Comparison of ENCODE assay signal across 11 cellular contexts in the genomic region with DNA sequence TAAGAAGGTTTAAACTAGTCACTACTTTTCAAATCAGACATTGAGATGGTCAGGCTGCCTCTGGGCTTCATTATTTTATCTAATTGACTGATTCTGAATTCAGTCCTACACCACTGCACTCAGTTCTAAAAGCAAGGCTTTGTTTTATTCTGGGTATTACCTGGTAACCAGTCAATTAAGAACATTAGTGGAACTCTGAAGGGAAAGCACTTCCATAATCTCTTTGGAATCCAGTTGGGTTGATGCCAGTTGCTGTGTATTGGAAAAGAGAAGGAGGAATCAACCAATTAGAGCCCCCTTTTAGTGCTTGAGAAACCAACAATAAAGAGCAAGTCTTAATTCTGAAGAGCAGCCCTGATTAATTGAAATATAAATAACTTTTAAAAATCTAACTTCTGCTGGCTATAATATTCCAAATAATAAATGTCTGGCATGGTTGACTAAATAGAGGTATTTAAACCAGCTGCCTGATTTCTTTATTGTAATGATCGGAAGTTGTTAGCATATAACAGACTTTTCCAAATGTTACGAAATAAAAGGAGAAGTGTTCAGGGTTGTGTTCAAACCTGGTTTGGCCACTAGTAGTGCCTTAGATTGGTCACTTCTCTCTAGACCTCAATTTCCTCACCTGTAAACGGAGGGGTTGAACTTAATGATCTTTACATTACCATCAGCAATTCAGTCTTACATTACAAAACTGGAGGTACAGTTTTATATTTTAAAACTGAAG. TPM values are rescaled to one million over a fixed set of nuclear protein-coding genes. Genes with fewer than 3 reads are reported as not detected.
DNase-seq lines count a peak whose midpoint lies in the region; ATAC-seq, FAIRE-seq and TF ChIP-seq lines count a peak whose summit lies in the region.
"Had no signal": no experiment of that assay in that cellular context is flagged by ENCODE, and none has a peak within 500 bp of the region (broad histone marks: within the 10 kb centered on the region; RNA-seq: fewer than 3 reads in every experiment).

No MANE protein-coding gene starts in this region.

- H3K36me3 ChIP-seq in WERI-Rb-1, result no peaks in the 10 kb centered on the region
- H3K36me3 ChIP-seq in keratinocyte (ENCODE audit: control insufficient read depth in 2 of 2, extremely low read depth in 1 of 2, insufficient read depth in 2 of 2, low read length in 2 of 2), result peaks cover 1 to 3% of the 10 kb centered on the region in 2 experiments
- H3K36me3 ChIP-seq in testis (ENCODE audit: low read depth, missing control alignments), result no peaks in the 10 kb centered on the region

- peak; percentile 47 for DNase-seq in NCI-H748 (lab: John Stamatoyannopoulos, UW; ENCODE audit: unreplicated experiment)
- DNase-seq in NCI-H748 treated with DMSO at 0.1 percent for 48 hours (lab: John Stamatoyannopoulos, UW), result no peak
- DNase-seq in WERI-Rb-1, result no peak
- DNase-seq in keratinocyte (ENCODE audit: low read depth, low spot score), result no peak
- DNase-seq in testis, result no peak
- DNase-seq in activated CD8-positive, alpha-beta T cell treated with anti-CD3 and anti-CD28 coated beads, Interleukin-2, amount 10 ng/mL, durations not matched to agents 7 days and 5 days, result no peak
- DNase-seq: ACHN; activated CD8-positive, alpha-beta T cell treated with anti-CD3 and anti-CD28 coated beads for 36 hours had no signal

- dilution Hi-C loops in keratinocyte (cut with MboI; ENCODE audit: extremely low pct_ligation_motif_present, low sequenced_read_pairs), result no loop called here

- no peaks in the 10 kb centered on the region for H3K27me3 Mint-ChIP-seq in activated CD8-positive, alpha-beta T cell treated with anti-CD3 and anti-CD28 coated beads, Interleukin-2, amount 10 ng/mL, durations not matched to agents 7 days and 5 days (ENCODE audit: low read depth)
- H3K27me3 Mint-ChIP-seq: activated CD8-positive, alpha-beta T cell treated with anti-CD3 and anti-CD28 coated beads for 36 hours had no signal

- POLR2A ChIA-PET in activated CD8-positive, alpha-beta T cell treated with anti-CD3 and anti-CD28 coated beads, Interleukin-2, amount 10 ng/mL, durations not matched to agents 7 days and 5 days (lab: Charles Lee), result no interaction called here

- TF ChIP-seq CTCF in WERI-Rb-1 (IDR thresholded peaks at IDR 0.05; ENCODE audit: low read depth, low read length) (no peak), keratinocyte (optimal IDR thresholded peaks at IDR 0.05 in 1 of 3, IDR thresholded peaks at IDR 0.05 in 1 of 3, conservative IDR thresholded peaks at IDR 0.05 in 1 of 3; ENCODE audit: extremely low read depth in 1 of 3, insufficient read depth in 2 of 3, low read length in 3 of 3) (no peak), testis (IDR thresholded peaks at IDR 0.05) (no peak)

- H3K27ac ChIP-seq in WERI-Rb-1, result peak overlapping the region; percentile 97
- peak overlapping the region; percentile 48 for H3K27ac ChIP-seq in keratinocyte (ENCODE audit: control insufficient read depth, insufficient read depth, low read length)
- H3K27ac ChIP-seq in testis, result peak overlapping the region; percentile 77 to 89

- no peak for TF ChIP-seq POLR2A in testis (IDR thresholded peaks at IDR 0.05)

- H3K9me3 ChIP-seq in WERI-Rb-1 (ENCODE audit: severe bottlenecking) (no peaks in the 10 kb centered on the region), keratinocyte (ENCODE audit: control insufficient read depth, low read depth, low read length) (no peaks in the 10 kb centered on the region), testis (no peaks in the 10 kb centered on the region)

- H4K20me1 ChIP-seq in keratinocyte (ENCODE audit: control insufficient read depth, extremely low read depth, insufficient read depth, low read length), result no peaks in the 10 kb centered on the region

- H3K4me1 Mint-ChIP-seq in activated CD8-positive, alpha-beta T cell treated with anti-CD3 and anti-CD28 coated beads, Interleukin-2, amount 10 ng/mL, durations not matched to agents 7 days and 5 days (ENCODE audit: low read depth), result peaks cover 6% of the 10 kb centered on the region

- intact Hi-C loops in testis (cut with DNase I; ENCODE audit: low total_unique reads), result no loop called here

- H3K27me3 ChIP-seq in WERI-Rb-1 (ENCODE audit: insufficient read depth, low read depth, severe bottlenecking), result no peaks in the 10 kb centered on the region
- no peaks in the 10 kb centered on the region for H3K27me3 ChIP-seq in keratinocyte (ENCODE audit: control insufficient read depth, extremely low read depth, insufficient read depth, low read length)
- no peaks in the 10 kb centered on the region for H3K27me3 ChIP-seq in testis

- no peaks in the 10 kb centered on the region for H3K9me1 ChIP-seq in keratinocyte (ENCODE audit: control insufficient read depth, extremely low read depth, insufficient read depth, low read length)

- no peak overlapping the region for H2AFZ ChIP-seq in keratinocyte (ENCODE audit: control insufficient read depth, low read length)

- H3K9me3 Mint-ChIP-seq in activated CD8-positive, alpha-beta T cell treated with anti-CD3 and anti-CD28 coated beads, Interleukin-2, amount 10 ng/mL, durations not matched to agents 7 days and 5 days (ENCODE audit: insufficient read depth), result no peaks in the 10 kb centered on the region
- H3K9me3 Mint-ChIP-seq: activated CD8-positive, alpha-beta T cell treated with anti-CD3 and anti-CD28 coated beads for 36 hours had no signal

- no peak overlapping the region for H3K4me3 ChIP-seq in WERI-Rb-1 (ENCODE audit: low read depth, low read length)
- peak overlapping the region in 1 of 3 experiments; percentile 99 for H3K4me3 ChIP-seq in keratinocyte (ENCODE audit: control insufficient read depth in 2 of 3, extremely low read depth in 1 of 3, insufficient read depth in 2 of 3, low read depth in 1 of 3, low read length in 3 of 3)
- H3K4me3 ChIP-seq in testis, result no peak overlapping the region

- CTCF ChIA-PET in activated CD8-positive, alpha-beta T cell treated with anti-CD3 and anti-CD28 coated beads, Interleukin-2, amount 10 ng/mL, durations not matched to agents 7 days and 5 days (lab: Charles Lee), result no interaction called here

- H3K4me1 ChIP-seq in keratinocyte (ENCODE audit: control insufficient read depth, extremely low read depth, insufficient read depth, low read length), result peaks cover 20% of the 10 kb centered on the region
- peaks cover 59% of the 10 kb centered on the region for H3K4me1 ChIP-seq in testis

- peaks cover 2% of the 10 kb centered on the region for H3K79me2 ChIP-seq in keratinocyte (ENCODE audit: control insufficient read depth, insufficient read depth, low read length)

- ATAC-seq in GM21529 (IDR thresholded peaks at IDR 0.05; ENCODE audit: unreplicated experiment) (no peak), HG03108 (IDR thresholded peaks at IDR 0.05; ENCODE audit: unreplicated experiment) (no peak)
- ATAC-seq in activated CD8-positive, alpha-beta T cell treated with anti-CD3 and anti-CD28 coated beads, Interleukin-2, amount 10 ng/mL, durations not matched to agents 7 days and 5 days, result no peak
- ATAC-seq: activated CD8-positive, alpha-beta T cell treated with anti-CD3 and anti-CD28 coated beads for 36 hours; HCT116 had no signal

- peak overlapping the region; percentile 99 for H3K4me2 ChIP-seq in keratinocyte (ENCODE audit: control insufficient read depth, extremely low read depth, insufficient read depth, low read depth, low read length)

- peaks cover 5% of the 10 kb centered on the region for H3K36me3 Mint-ChIP-seq in activated CD8-positive, alpha-beta T cell treated with anti-CD3 and anti-CD28 coated beads, Interleukin-2, amount 10 ng/mL, durations not matched to agents 7 days and 5 days (ENCODE audit: low read depth)

- no peak overlapping the region for H3K27ac Mint-ChIP-seq in activated CD8-positive, alpha-beta T cell treated with anti-CD3 and anti-CD28 coated beads, Interleukin-2, amount 10 ng/mL, durations not matched to agents 7 days and 5 days
- H3K27ac Mint-ChIP-seq: activated CD8-positive, alpha-beta T cell treated with anti-CD3 and anti-CD28 coated beads for 36 hours had no signal

- WGBS in testis, 2 donors, result 89 to 97% methylated on average over 3 of the region's 3 CpGs

- no peak overlapping the region for H3K9ac ChIP-seq in keratinocyte (ENCODE audit: control insufficient read depth, extremely low read depth, insufficient read depth, low read length)

- no peak for FAIRE-seq in keratinocyte (lab: Jason Lieb, UNC)

- no peak overlapping the region for H3K4me3 Mint-ChIP-seq in activated CD8-positive, alpha-beta T cell treated with anti-CD3 and anti-CD28 coated beads, Interleukin-2, amount 10 ng/mL, durations not matched to agents 7 days and 5 days
- H3K4me3 Mint-ChIP-seq: activated CD8-positive, alpha-beta T cell treated with anti-CD3 and anti-CD28 coated beads for 36 hours had no signal

RNA-seq across cellular contexts. Expression of a gene that starts 32.0 kb away (rescaled TPM):
- polyA plus RNA-seq in keratinocyte, result 13.8 to 18.5 TPM (median 15.3 TPM) in 3 replicates
- 9.6 TPM for polyA plus RNA-seq in keratinocyte (2011; ENCODE audit: low read depth)
- 9.2 and 14.1 TPM in 2 replicates for polyA plus RNA-seq in keratinocyte (2011; cell fraction: cytosol; rRNA removed)
- polyA plus RNA-seq in keratinocyte (2011; cell fraction: nucleus; rRNA removed), result 25.6 and 27.1 TPM in 2 replicates
- 9.3 and 22.9 TPM in 2 replicates for polyA plus RNA-seq in keratinocyte (2012; ENCODE audit: low replicate concordance)
- 27.2 to 48.4 TPM (median 37.2 TPM) in 3 replicates for polyA minus RNA-seq in keratinocyte
- polyA minus RNA-seq in keratinocyte (2011; cell fraction: cytosol; rRNA and poly(A)+ RNA removed), result 14.4 TPM
- 37.5 and 69.2 TPM in 2 replicates for polyA minus RNA-seq in keratinocyte (2011; cell fraction: nucleus; rRNA and poly(A)+ RNA removed)
- total RNA-seq in testis, result 10 to 100 TPM; 52.9 to 64.4 TPM
- 29.4 TPM for polyA plus RNA-seq in testis (ENCODE audit: insufficient read depth, low read depth, low replicate concordance)
- total RNA-seq in activated CD8-positive, alpha-beta T cell treated with anti-CD3 and anti-CD28 coated beads, Interleukin-2, amount 10 ng/mL, durations not matched to agents 7 days and 5 days, result 10 to 100 TPM; 10.5 to 12.3 TPM

Comparison
In these comparisons a context has a peak if more than half of its experiments do, and no peak if none do; other contexts are left out.
1. RNA of a gene that starts 32.0 kb away (total RNA-seq): 52.9 to 64.4 TPM in testis; 10.5 to 12.3 TPM in activated CD8-positive, alpha-beta T cell treated with anti-CD3 and anti-CD28 coated beads, Interleukin-2, amount 10 ng/mL, durations not matched to agents 7 days and 5 days; every median in the first group is over 4 times any median in the second.
2. Peak in every context shown above with its lines, with median percentiles within 50 percentile points of each other: H3K27ac ChIP-seq.